ENCODE assay signal across 8 cellular contexts in genomic region chr4:39043058-39043696, GRCh38. TPM values are rescaled to one million over a fixed set of nuclear protein-coding genes. Genes with fewer than 3 reads are reported as not detected.
DNase-seq lines count a peak whose midpoint lies in the region; ATAC-seq, FAIRE-seq and TF ChIP-seq lines count a peak whose summit lies in the region.

No MANE protein-coding gene starts in this region.

- ATAC-seq in left ventricle myocardium superior (peak; percentile 5), Right ventricle myocardium inferior (no peak), memory B cell (ENCODE audit: low read depth) (no peak), GM21381 (IDR thresholded peaks at IDR 0.05; ENCODE audit: unreplicated experiment) (no peak), HG03565 (IDR thresholded peaks at IDR 0.05; ENCODE audit: unreplicated experiment) (no peak), left colon (no peak)

- H3K36me3 Mint-ChIP-seq in astrocyte (ENCODE audit: low read depth, unreplicated experiment) (peaks cover 2% of the 10 kb centered on the region), memory B cell (no peaks in the 10 kb centered on the region)

- TF ChIP-seq CTCF in astrocyte (IDR thresholded peaks at IDR 0.05; ENCODE audit: insufficient read depth, low read depth, low read length), result no peak

- peak overlapping the region; percentile 93 for H3K27ac Mint-ChIP-seq in astrocyte (ENCODE audit: unreplicated experiment)
- H3K27ac Mint-ChIP-seq in memory B cell, result peak overlapping the region; percentile 97

- H3K27me3 ChIP-seq in astrocyte (ENCODE audit: insufficient read depth, low read length), result no peaks in the 10 kb centered on the region

- H3K4me1 Mint-ChIP-seq in astrocyte (ENCODE audit: low read depth, unreplicated experiment) (peaks cover 40% of the 10 kb centered on the region), memory B cell (peaks cover 35% of the 10 kb centered on the region)

- H3K9me3 ChIP-seq in astrocyte (ENCODE audit: insufficient read depth, low read depth, low read length), result no peaks in the 10 kb centered on the region

- H3K79me2 ChIP-seq in astrocyte (ENCODE audit: insufficient read depth, low read length), result peaks cover 26% of the 10 kb centered on the region

- H3K4me3 ChIP-seq in astrocyte (ENCODE audit: insufficient read depth, low read depth, low read length), result peak overlapping the region; percentile 52

- intact Hi-C loops in left ventricle myocardium superior (cut with micrococcal nuclease), result no loop called here
- intact Hi-C loops in Right ventricle myocardium inferior (cut with DNase I), result loop anchor here (10.0 kb wide), 1 partner anchor 138 kb away; no protein-coding TSS in a partner anchor
- intact Hi-C loops in left colon (cut with DNase I, micrococcal nuclease), result no loop called here

- H3K9me3 Mint-ChIP-seq in astrocyte (ENCODE audit: unreplicated experiment), result no peaks in the 10 kb centered on the region
- H3K9me3 Mint-ChIP-seq in memory B cell, result no peaks in the 10 kb centered on the region

- no peak for FAIRE-seq in astrocyte (lab: Jason Lieb, UNC)

- H3K4me2 ChIP-seq in astrocyte (ENCODE audit: low read length), result peak overlapping the region; percentile 86

- DNase-seq in left ventricle myocardium superior, result no peak
- DNase-seq in Right ventricle myocardium inferior (ENCODE audit: missing footprints), result no peak
- DNase-seq in astrocyte (ENCODE audit: low read depth), result peak; percentile 66
- no peak for DNase-seq in memory B cell (ENCODE audit: low spot score in 2 of 2)
- DNase-seq in NCI-H2029 (lab: John Stamatoyannopoulos, UW), result no peak
- DNase-seq in left colon, result no peak

- H3K4me3 Mint-ChIP-seq in astrocyte (ENCODE audit: unreplicated experiment) (peak overlapping the region; percentile 86), memory B cell (peak overlapping the region; percentile 86)

- H3K27ac ChIP-seq in astrocyte (ENCODE audit: low read depth, low read length), result peak overlapping the region; percentile 86

- H3K9ac ChIP-seq in astrocyte (ENCODE audit: low read length), result peak overlapping the region; percentile 93

- H2AFZ ChIP-seq in astrocyte (ENCODE audit: low read depth, low read length), result no peak overlapping the region

- H3K36me3 ChIP-seq in astrocyte (ENCODE audit: insufficient read depth, low read length), result no peaks in the 10 kb centered on the region

- H3K27me3 Mint-ChIP-seq in astrocyte (ENCODE audit: low read depth, unreplicated experiment) (no peaks in the 10 kb centered on the region), memory B cell (no peaks in the 10 kb centered on the region)

- H4K20me1 ChIP-seq in astrocyte (ENCODE audit: insufficient read depth, low read length), result peaks cover 14% of the 10 kb centered on the region

- H3K4me1 ChIP-seq in astrocyte (ENCODE audit: insufficient read depth, low read length), result peaks cover 17% of the 10 kb centered on the region

RNA-seq across cellular contexts. Expression of gene TMEM156, which starts 11.0 kb away (rescaled TPM):
- total RNA-seq in left ventricle myocardium superior (not detected), Right ventricle myocardium inferior (not detected), astrocyte (0.59 and 1.1 TPM in 2 replicates), left colon (under 1 TPM in 1 of 2 donors, not detected in 1; 0.70 TPM)

RNA-seq across cellular contexts. Expression of gene KLHL5, which starts 18.9 kb away (rescaled TPM):
- total RNA-seq in left ventricle myocardium superior (13.5 TPM), Right ventricle myocardium inferior (15.4 TPM), astrocyte (67.5 and 70.8 TPM in 2 replicates), left colon (10 to 100 TPM in 1 of 2 donors, 1 to 10 TPM in 1; 2.7 to 13.1 TPM)
